13 cellular contexts compared by ENCODE assay signal in genomic region chr12:131700271-131700670, GRCh38. TPM values are rescaled to one million over a fixed set of nuclear protein-coding genes. Genes with fewer than 3 reads are reported as not detected.
DNase-seq lines count a peak whose midpoint lies in the region; ATAC-seq and TF ChIP-seq lines count a peak whose summit lies in the region.
"Had no signal": no experiment of that assay in that cellular context is flagged by ENCODE, and none has a peak within 500 bp of the region (broad histone marks: within the 10 kb centered on the region; RNA-seq: fewer than 3 reads in every experiment).

No MANE protein-coding gene starts in this region.

- no peak for TF ChIP-seq CTCF in osteocyte (IDR thresholded peaks at IDR 0.05)

- H3K27me3 Mint-ChIP-seq in osteocyte (ENCODE audit: unreplicated experiment) = peaks cover 17% of the 10 kb centered on the region

- H3K9me3 Mint-ChIP-seq in osteocyte (ENCODE audit: unreplicated experiment) = peaks cover 13% of the 10 kb centered on the region

- DNase-seq in activated CD8-positive, alpha-beta memory T cell treated with anti-CD3 and anti-CD28 coated beads for 24 hours = peak; percentile 30
- no peak for DNase-seq in activated CD8-positive, alpha-beta memory T cell treated with anti-CD3 and anti-CD28 coated beads, Interleukin-2, amount 50 U/mL, for 48 hours
- DNase-seq in left lobe of liver (ENCODE audit: low spot score) (peak; percentile 18), osteocyte (ENCODE audit: extremely low spot score, unreplicated experiment) (peak; percentile 42), NCI-H82 (lab: John Stamatoyannopoulos, UW) (no peak), DMS 273 treated with DMSO at 0.1 percent for 48 hours (lab: John Stamatoyannopoulos, UW) (no peak), NAMALWA (ENCODE audit: low spot score) (no peak)
- DNase-seq: AML-193; CD4-positive, alpha-beta memory T cell; DMS79 treated with DMSO at 0.1 percent for 48 hours; GF-D8 had no signal

- H3K36me3 Mint-ChIP-seq in osteocyte (ENCODE audit: unreplicated experiment) = no peaks in the 10 kb centered on the region
- H3K36me3 Mint-ChIP-seq: CD4-positive, alpha-beta memory T cell; IgD-negative memory B cell had no signal

- H3K27ac Mint-ChIP-seq in osteocyte (ENCODE audit: unreplicated experiment) = no peak overlapping the region
- H3K27ac Mint-ChIP-seq: IgD-negative memory B cell had no signal

- no peak for ATAC-seq in left lobe of liver
- ATAC-seq: HepG2 had no signal

- H3K4me1 Mint-ChIP-seq in osteocyte (ENCODE audit: unreplicated experiment) = no peaks in the 10 kb centered on the region
- H3K4me1 Mint-ChIP-seq: CD4-positive, alpha-beta memory T cell; IgD-negative memory B cell had no signal

- no peak overlapping the region for H3K4me3 Mint-ChIP-seq in osteocyte (ENCODE audit: unreplicated experiment)
- H3K4me3 Mint-ChIP-seq: CD4-positive, alpha-beta memory T cell; IgD-negative memory B cell had no signal

RNA-seq across cellular contexts. Expression of gene SFSWAP, which starts 10.6 kb away (rescaled TPM):
- total RNA-seq in left lobe of liver (15.7 TPM), osteocyte (48.0 and 51.3 TPM in 2 replicates)

Comparison
In these comparisons a context has a peak if more than half of its experiments do, and no peak if none do; other contexts are left out.
1. DNase-seq: peak in activated CD8-positive, alpha-beta memory T cell treated with anti-CD3 and anti-CD28 coated beads for 24 hours (single experiment), left lobe of liver (single experiment) and osteocyte (single experiment); none in activated CD8-positive, alpha-beta memory T cell treated with anti-CD3 and anti-CD28 coated beads, Interleukin-2, amount 50 U/mL, for 48 hours (single experiment), NCI-H82 (single experiment), DMS 273 treated with DMSO at 0.1 percent for 48 hours (single experiment) and NAMALWA (single experiment).